Comparison of ENCODE assay signal across 1 cellular context in genomic region chr1:159947942-159948341, GRCh38.
TF ChIP-seq lines count a peak whose summit lies in the region.

No MANE protein-coding gene starts in this region.

TF ChIP-seq in K562, 482 proteins besides CTCF, POLR2A, EP300 and RAD21:
- TF ChIP-seq POLR2G (IDR thresholded peaks at IDR 0.05; ENCODE audit: low read depth, low read length) (no peak), ZBTB26 (CRISPR knock-in tag; IDR thresholded peaks at IDR 0.05) (no peak), RFX1 (IDR thresholded peaks at IDR 0.05) (no peak), ZNF263 (CRISPR knock-in tag; IDR thresholded peaks at IDR 0.05; ENCODE audit: borderline replicate concordance) (0 out of 2 replicates have a peak, but pooled peaks have one; percentile 19), ATF3 (IDR thresholded peaks at IDR 0.05) (no peak), ATF3 (CRISPR knock-in tag; conservative IDR thresholded peaks at IDR 0.05) (no peak), ZFP1 (CRISPR knock-in tag; IDR thresholded peaks at IDR 0.05) (no peak), ETV1 (tag; conservative IDR thresholded peaks at IDR 0.05; ENCODE audit: low read depth) (no peak), ZNF512 (tag; IDR thresholded peaks at IDR 0.05) (peak; percentile 46), ASH1L (IDR thresholded peaks at IDR 0.05; ENCODE audit: borderline replicate concordance, low read depth, partially characterized antibody) (no peak), ZNF431 (CRISPR knock-in tag; IDR thresholded peaks at IDR 0.05) (no peak)
